ENCODE assay signal across 20 cellular contexts in the genomic region with DNA sequence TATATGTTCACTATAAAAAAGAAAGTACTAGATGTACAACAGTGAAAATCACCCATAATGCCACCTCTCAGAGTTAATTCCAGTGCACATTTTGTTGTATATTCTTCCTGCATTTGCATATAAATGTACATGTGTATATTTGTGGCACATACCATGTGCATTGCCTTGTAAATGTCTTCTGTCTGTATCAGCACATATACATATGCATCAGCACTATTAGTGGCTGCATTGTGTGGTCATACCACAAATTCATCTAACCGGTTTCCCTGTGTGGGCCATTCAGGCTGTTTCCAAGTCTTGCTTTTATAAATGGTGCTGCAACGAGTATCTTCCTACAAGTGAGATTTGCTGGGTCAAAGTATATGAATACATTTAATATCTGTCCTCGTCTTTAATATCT.
"Had no signal": no experiment of that assay in that cellular context is flagged by ENCODE, and none has a peak within 500 bp of the region (broad histone marks: within the 10 kb centered on the region; RNA-seq: fewer than 3 reads in every experiment).

No MANE protein-coding gene starts in this region.

- H3K9me3 Mint-ChIP-seq: neural crest cell had no signal

- H3K27ac ChIP-seq: ascending aorta, foreskin keratinocyte, lower lobe of right lung, SK-N-MC had no signal

- FAIRE-seq: colon, kidney, small intestine had no signal

- H3K27me3 ChIP-seq: ascending aorta had no signal

- H3K9me3 ChIP-seq: ascending aorta, lower lobe of right lung, mucosa of descending colon had no signal

- H3K4me3 Mint-ChIP-seq: neural crest cell had no signal

- ATAC-seq: activated CD4-positive, CD25-positive, alpha-beta regulatory T cell treated with anti-CD3 and anti-CD28 coated beads, Interleukin-2, amount 50 U/mL, for 24 hours; foreskin keratinocyte; mucosa of descending colon; sciatic nerve had no signal

- H3K4me1 ChIP-seq: foreskin keratinocyte had no signal

- H3K4me3 ChIP-seq: ascending aorta, lower lobe of right lung, mucosa of descending colon, SK-N-MC had no signal

- DNase-seq: activated naive CD4-positive, alpha-beta T cell treated with Interleukin-2 at 50 U/mL for 16 hours; central memory CD4-positive, alpha-beta T cell; effector memory CD4-positive, alpha-beta T cell; foreskin keratinocyte; kidney; lower lobe of right lung; mesendoderm; mucosa of descending colon; occipital lobe; posterior cingulate gyrus; small intestine; stimulated activated CD4-positive, alpha-beta T cell treated with anti-CD3 and anti-CD28 coated beads, Interleukin-15, amount 100 ng/mL, for 24 hours; stimulated activated naive CD4-positive, alpha-beta T cell; SW 1271 had no signal

- H3K36me3 ChIP-seq: ascending aorta, lower lobe of right lung had no signal
